Comparison of ENCODE assay signal across 8 cellular contexts in the genomic region with DNA sequence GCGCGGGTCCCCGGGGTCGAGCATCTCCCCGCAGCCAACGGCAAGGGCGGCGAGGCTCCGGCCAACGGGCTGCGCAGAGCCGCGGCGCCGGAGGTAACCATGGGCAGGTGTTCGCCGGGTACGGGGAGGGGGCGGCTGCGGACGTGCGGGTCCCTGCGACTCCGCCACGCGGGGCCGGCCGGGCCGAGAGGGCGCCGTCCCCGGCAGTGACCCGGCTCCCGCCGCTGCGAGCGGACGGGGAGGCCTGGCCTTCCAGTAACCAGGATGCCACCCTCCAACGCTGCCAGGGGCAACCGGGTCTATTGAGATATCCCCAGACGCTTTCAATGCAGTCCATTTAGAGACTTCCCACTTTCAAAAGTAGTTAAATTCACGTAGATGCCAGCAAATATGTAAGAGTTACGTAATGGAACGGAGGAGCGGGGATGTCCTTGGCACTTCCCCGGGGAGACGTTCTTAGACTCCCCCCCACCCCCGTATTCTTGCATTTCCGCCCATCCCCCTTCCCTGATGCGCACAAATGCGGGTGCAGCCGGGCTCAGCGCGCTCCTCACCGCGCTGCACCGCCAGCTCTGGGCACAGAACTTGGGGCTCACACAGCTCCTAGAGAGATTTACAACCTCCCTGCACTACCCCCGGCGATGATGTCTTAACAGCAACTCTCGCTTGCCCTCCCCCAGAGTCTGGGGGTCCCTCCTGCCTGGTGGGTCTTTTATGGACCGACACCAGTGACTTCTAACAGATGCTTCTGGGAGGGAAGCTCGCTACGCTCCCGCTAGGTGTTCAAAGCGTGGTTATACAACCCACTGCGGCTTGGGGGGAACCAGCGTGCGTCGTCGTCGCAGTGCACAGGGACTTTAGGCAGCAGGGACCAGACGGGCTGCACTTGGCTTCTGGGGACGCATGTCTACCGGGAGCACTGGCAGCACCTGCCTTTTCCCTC. TPM values are rescaled to one million over a fixed set of nuclear protein-coding genes. Genes with fewer than 3 reads are reported as not detected.
DNase-seq lines count a peak whose midpoint lies in the region; ATAC-seq and TF ChIP-seq lines count a peak whose summit lies in the region.
"Had no signal": no experiment of that assay in that cellular context is flagged by ENCODE, and none has a peak within 500 bp of the region (broad histone marks: within the 10 kb centered on the region; RNA-seq: fewer than 3 reads in every experiment).

No MANE protein-coding gene starts in this region.

- peak; percentile 35 for DNase-seq in activated CD4-positive, CD25-positive, alpha-beta regulatory T cell treated with anti-CD3 and anti-CD28 coated beads, Interleukin-2, amount 50 U/mL, for 72 hours
- peak in 1 of 3 donors; percentile 23 for DNase-seq in effector memory CD4-positive, alpha-beta T cell
- DNase-seq in naive B cell (no peak), upper lobe of right lung (peak; percentile 69), HuH-7.5 (ENCODE audit: low spot score) (no peak)

- intact Hi-C loops in upper lobe of right lung (cut with DNase I) = no loop called here

- peak overlapping the region; percentile 63 for H3K27ac ChIP-seq in effector memory CD4-positive, alpha-beta T cell (ENCODE audit: insufficient read depth, low read length, poor library complexity, severe bottlenecking)
- peak overlapping the region; percentile 65 for H3K27ac ChIP-seq in upper lobe of right lung
- H3K27ac ChIP-seq: SJSA1 had no signal

- no peaks in the 10 kb centered on the region for H3K27me3 ChIP-seq in effector memory CD4-positive, alpha-beta T cell (replicated peaks; ENCODE audit: control insufficient read depth, insufficient read depth, low read length, poor library complexity, severe bottlenecking)
- H3K27me3 ChIP-seq in upper lobe of right lung = peaks cover 25% of the 10 kb centered on the region

- no peaks in the 10 kb centered on the region for H3K9me3 ChIP-seq in effector memory CD4-positive, alpha-beta T cell (ENCODE audit: control insufficient read depth, low read length)
- no peaks in the 10 kb centered on the region for H3K9me3 ChIP-seq in upper lobe of right lung
- H3K9me3 ChIP-seq: SJSA1 had no signal

- TF ChIP-seq CTCF in upper lobe of right lung (IDR thresholded peaks at IDR 0.05) = no peak

- peak overlapping the region in 7 of 8 donors; percentile 23 to 87 (median 73) for H3K4me3 Mint-ChIP-seq in naive B cell

- H3K4me3 ChIP-seq in effector memory CD4-positive, alpha-beta T cell (ENCODE audit: insufficient read depth, low read depth, low read length, poor library complexity, severe bottlenecking) = peak overlapping the region; percentile 62
- H3K4me3 ChIP-seq in upper lobe of right lung = peak overlapping the region; percentile 57
- H3K4me3 ChIP-seq: SJSA1 had no signal

- H3K4me1 Mint-ChIP-seq in naive B cell = peaks cover 16 to 20% (median 18%) of the 10 kb centered on the region in 3 donors

- peaks cover 39 to 64% (median 64%) of the 10 kb centered on the region in 3 donors for H3K27me3 Mint-ChIP-seq in naive B cell

- H3K27ac Mint-ChIP-seq in naive B cell = peak overlapping the region in 2 of 6 donors; percentile 60 to 80

- ATAC-seq in GM19035 (IDR thresholded peaks at IDR 0.05; ENCODE audit: unreplicated experiment) (peak; percentile 26), HG02981 (IDR thresholded peaks at IDR 0.05; ENCODE audit: unreplicated experiment) (peak; percentile 21), naive B cell (ENCODE audit: low read depth in 2 of 2) (peak; percentile 25 to 31), upper lobe of right lung (peak; percentile 26)

- peaks cover 0 to 9% (median 3%) of the 10 kb centered on the region in 7 donors for H3K9me3 Mint-ChIP-seq in naive B cell

- peaks cover 3% of the 10 kb centered on the region for H3K4me1 ChIP-seq in effector memory CD4-positive, alpha-beta T cell (ENCODE audit: control insufficient read depth, insufficient read depth, low read length, poor library complexity, severe bottlenecking)
- H3K4me1 ChIP-seq in upper lobe of right lung = no peaks in the 10 kb centered on the region
- H3K4me1 ChIP-seq: SJSA1 had no signal

- H3K36me3 Mint-ChIP-seq in naive B cell = peaks cover 0 to 13% of the 10 kb centered on the region in 2 donors

- no peaks in the 10 kb centered on the region for H3K36me3 ChIP-seq in effector memory CD4-positive, alpha-beta T cell (ENCODE audit: control insufficient read depth, insufficient read depth, low read length)
- H3K36me3 ChIP-seq in upper lobe of right lung = no peaks in the 10 kb centered on the region
- H3K36me3 ChIP-seq: SJSA1 had no signal

RNA-seq across cellular contexts. Expression of a gene that starts 0.7 kb away (rescaled TPM):
- polyA plus RNA-seq in naive B cell (ENCODE audit: low read depth in 6 of 6) = under 1 TPM in 2 of 6 donors, not detected in 4; 0.15 to 0.17 TPM
- 38.1 TPM for total RNA-seq in upper lobe of right lung
- total RNA-seq: SJSA1 had no signal

Comparison
In these comparisons a context has a peak if more than half of its experiments do, and no peak if none do; other contexts are left out.
1. DNase-seq: peak in activated CD4-positive, CD25-positive, alpha-beta regulatory T cell treated with anti-CD3 and anti-CD28 coated beads, Interleukin-2, amount 50 U/mL, for 72 hours (single experiment) and upper lobe of right lung (single experiment); none in naive B cell (single experiment) and HuH-7.5 (single experiment).
2. Peak in every context shown above with its lines, with median percentiles within 50 percentile points of each other: ATAC-seq.